Comparison of ENCODE assay signal across 9 cellular contexts in the genomic region with DNA sequence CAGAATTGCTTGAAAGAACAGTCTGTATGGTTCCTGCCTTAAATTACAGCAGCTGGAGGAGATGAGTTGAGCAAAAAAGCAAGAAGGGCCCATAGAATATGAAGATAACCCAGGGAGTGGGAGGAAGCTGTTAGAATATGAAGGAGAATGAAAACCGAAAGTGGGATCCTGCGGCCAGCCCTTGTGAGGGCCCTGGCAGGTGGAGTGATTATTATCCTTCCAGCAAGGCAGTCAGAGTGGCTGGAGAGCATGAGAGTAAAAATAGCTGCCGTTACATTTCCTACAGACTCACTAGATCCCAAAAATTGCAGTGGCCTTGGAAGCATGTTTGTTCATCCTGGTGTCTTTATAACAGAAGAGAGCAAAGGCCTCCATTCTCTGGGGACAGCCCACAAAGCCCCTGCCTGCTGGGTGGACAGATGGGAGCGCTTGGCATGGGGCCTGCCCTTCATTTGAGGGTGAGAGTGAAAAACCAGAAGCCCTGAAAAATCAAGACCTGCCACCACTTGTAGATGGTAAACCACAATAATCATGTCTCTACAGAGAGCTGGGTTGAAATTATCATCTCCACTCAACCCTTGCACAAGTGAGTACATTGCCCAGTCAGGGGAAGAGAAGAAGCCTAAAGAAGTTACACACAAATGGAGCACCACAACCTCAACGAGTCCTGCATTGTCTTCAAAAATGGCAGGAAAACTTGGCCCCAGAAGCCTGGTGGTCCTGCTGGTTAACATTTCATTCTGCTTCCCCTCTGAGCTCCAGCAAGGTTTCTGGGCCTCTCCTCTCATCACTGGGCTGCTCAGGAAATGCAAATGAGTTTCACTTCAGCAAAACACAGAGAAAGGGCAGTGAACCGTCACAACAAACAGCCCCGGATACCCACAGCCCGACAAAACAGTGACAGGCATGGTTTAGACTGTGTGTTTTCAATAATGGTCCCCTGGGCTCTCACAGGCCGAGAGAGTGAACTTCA. TPM values are rescaled to one million over a fixed set of nuclear protein-coding genes. Genes with fewer than 3 reads are reported as not detected.
DNase-seq lines count a peak whose midpoint lies in the region; ATAC-seq lines count a peak whose summit lies in the region.
"Had no signal": no experiment of that assay in that cellular context is flagged by ENCODE, and none has a peak within 500 bp of the region (broad histone marks: within the 10 kb centered on the region; RNA-seq: fewer than 3 reads in every experiment).

No MANE protein-coding gene starts in this region.

- ATAC-seq in GM18519 (IDR thresholded peaks at IDR 0.05; ENCODE audit: low FRiP score, unreplicated experiment): peak; percentile 62
- peak; percentile 90 for ATAC-seq in HG02571 (IDR thresholded peaks at IDR 0.05; ENCODE audit: unreplicated experiment)
- ATAC-seq in activated T-cell treated with anti-CD3 and anti-CD28 coated beads, Interleukin-2, amount 50 U/mL, for 4 hours: peak; percentile 47 to 61

- no peaks in the 10 kb centered on the region for H3K9me3 Mint-ChIP-seq in activated T-cell treated with anti-CD3 and anti-CD28 coated beads, Interleukin-2, amount 50 U/mL, for 4 hours

- H3K27me3 ChIP-seq in layer of hippocampus (ENCODE audit: control insufficient read depth, insufficient read depth, low read length): no peaks in the 10 kb centered on the region

- H3K4me3 Mint-ChIP-seq in activated T-cell treated with anti-CD3 and anti-CD28 coated beads, Interleukin-2, amount 50 U/mL, for 4 hours: peak overlapping the region; percentile 16

- peak overlapping the region; percentile 87 for H3K27ac ChIP-seq in layer of hippocampus (ENCODE audit: low read depth, low read length)

- DNase-seq in NCI-H1105 (lab: John Stamatoyannopoulos, UW) (peak; percentile 31), iPS-NIHi11 (ENCODE audit: low spot score) (no peak), NCI-H1436 treated with DMSO at 0.1 percent for 48 hours (lab: John Stamatoyannopoulos, UW) (no peak), SKM-1 treated with dmso at 0.1 percent for 144 hours (lab: John Stamatoyannopoulos, UW; ENCODE audit: unreplicated experiment) (no peak)
- DNase-seq in activated T-cell treated with anti-CD3 and anti-CD28 coated beads, Interleukin-2, amount 50 U/mL, for 4 hours: no peak

- H3K36me3 Mint-ChIP-seq in activated T-cell treated with anti-CD3 and anti-CD28 coated beads, Interleukin-2, amount 50 U/mL, for 4 hours (ENCODE audit: insufficient read depth): peaks cover 10% of the 10 kb centered on the region

- peaks cover 34% of the 10 kb centered on the region for H3K4me1 Mint-ChIP-seq in activated T-cell treated with anti-CD3 and anti-CD28 coated beads, Interleukin-2, amount 50 U/mL, for 4 hours (ENCODE audit: low read depth)

- H3K27me3 Mint-ChIP-seq in activated T-cell treated with anti-CD3 and anti-CD28 coated beads, Interleukin-2, amount 50 U/mL, for 4 hours (ENCODE audit: low read depth): peaks cover 12% of the 10 kb centered on the region

RNA-seq across cellular contexts. Expression of gene ZDHHC22, which starts 20.5 kb away (rescaled TPM):
- total RNA-seq in activated T-cell treated with anti-CD3 and anti-CD28 coated beads, Interleukin-2, amount 50 U/mL, for 4 hours: not detected
- total RNA-seq: NCI-H460 had no signal

RNA-seq across cellular contexts. Expression of gene CIPC, which starts 23.0 kb away (rescaled TPM):
- total RNA-seq in activated T-cell treated with anti-CD3 and anti-CD28 coated beads, Interleukin-2, amount 50 U/mL, for 4 hours: 10 to 100 TPM in 1 of 3 donors, 1 to 10 TPM in 2; 9.0 to 10.2 (median 9.4) TPM
